23 cellular contexts compared by ENCODE assay signal in the genomic region with DNA sequence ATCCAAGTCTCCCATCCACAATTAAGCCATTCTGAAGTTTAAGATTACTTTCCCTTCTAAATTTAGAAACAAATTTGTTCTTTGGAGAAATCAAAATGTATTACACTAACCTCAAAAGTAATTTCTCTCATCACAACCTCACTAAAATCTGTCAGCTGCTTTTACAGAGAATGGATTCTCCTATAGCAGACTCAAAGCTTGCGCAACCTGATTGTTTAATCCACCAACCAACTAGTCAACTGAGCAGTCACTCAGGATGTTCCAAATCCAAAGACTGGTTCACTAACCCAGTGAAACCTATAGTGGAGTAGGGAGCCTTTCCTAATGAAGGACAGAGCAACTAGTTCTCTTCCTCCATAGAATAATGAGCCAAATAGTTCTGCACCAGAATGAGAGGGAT.
"Had no signal": no experiment of that assay in that cellular context is flagged by ENCODE, and none has a peak within 500 bp of the region (broad histone marks: within the 10 kb centered on the region; RNA-seq: fewer than 3 reads in every experiment).

No MANE protein-coding gene starts in this region.

- H3K4me1 ChIP-seq: esophagus muscularis mucosa, foreskin keratinocyte, gastroesophageal sphincter, psoas muscle, tibial nerve, upper lobe of left lung had no signal

- FAIRE-seq: kidney, small intestine, urothelium cell line had no signal

- H3K36me3 ChIP-seq: esophagus muscularis mucosa, gastroesophageal sphincter, ovary, thoracic aorta, upper lobe of left lung had no signal

- DNase-seq: cortex of kidney; foreskin keratinocyte; heart left ventricle; kidney; natural killer cell; occipital lobe; ovary; posterior cingulate gyrus; psoas muscle; right cardiac atrium; small intestine; stimulated activated CD4-positive, alpha-beta T cell treated with anti-CD3 and anti-CD28 coated beads, Interleukin-15, amount 100 ng/mL, for 24 hours; stimulated activated CD4-positive, alpha-beta T cell treated with anti-CD3 and anti-CD28 coated beads, Interleukin-2, amount 100 ng/mL, for 48 hours; stimulated activated naive B cell treated with anti-CD40 and anti-IgM and Interleukin-4, amounts not matched to agents 10 μg/mL and 1 μg/mL and 100 μg/mL, for 72 hours had no signal

- H3K79me2 ChIP-seq: hepatocyte had no signal

- H3K4me2 ChIP-seq: hepatocyte had no signal

- ATAC-seq: foreskin keratinocyte; gastroesophageal sphincter; left lobe of liver; natural killer cell; right cardiac atrium; stimulated activated naive B cell treated with anti-CD40 and anti-IgM and Interleukin-4, amounts not matched to agents 10 μg/mL and 1 μg/mL and 100 μg/mL, for 72 hours had no signal

- H3K4me3 ChIP-seq: esophagus muscularis mucosa, gastroesophageal sphincter, heart left ventricle, hepatocyte, lung, ovary, psoas muscle, thoracic aorta, tibial nerve, upper lobe of left lung had no signal

- H3K27me3 ChIP-seq: esophagus muscularis mucosa, foreskin keratinocyte, gastroesophageal sphincter, heart left ventricle, hepatocyte, ovary, tibial nerve, upper lobe of left lung had no signal

- H3K9me3 ChIP-seq: esophagus muscularis mucosa, gastroesophageal sphincter, ovary, psoas muscle, thoracic aorta, tibial nerve, upper lobe of left lung had no signal

- H3K27ac ChIP-seq: esophagus muscularis mucosa, foreskin keratinocyte, gastroesophageal sphincter, heart left ventricle, hepatocyte, ovary, psoas muscle, thoracic aorta, tibial nerve, upper lobe of left lung had no signal

- H2AFZ ChIP-seq: hepatocyte had no signal
